1 cellular context compared by ENCODE assay signal in the genomic region with DNA sequence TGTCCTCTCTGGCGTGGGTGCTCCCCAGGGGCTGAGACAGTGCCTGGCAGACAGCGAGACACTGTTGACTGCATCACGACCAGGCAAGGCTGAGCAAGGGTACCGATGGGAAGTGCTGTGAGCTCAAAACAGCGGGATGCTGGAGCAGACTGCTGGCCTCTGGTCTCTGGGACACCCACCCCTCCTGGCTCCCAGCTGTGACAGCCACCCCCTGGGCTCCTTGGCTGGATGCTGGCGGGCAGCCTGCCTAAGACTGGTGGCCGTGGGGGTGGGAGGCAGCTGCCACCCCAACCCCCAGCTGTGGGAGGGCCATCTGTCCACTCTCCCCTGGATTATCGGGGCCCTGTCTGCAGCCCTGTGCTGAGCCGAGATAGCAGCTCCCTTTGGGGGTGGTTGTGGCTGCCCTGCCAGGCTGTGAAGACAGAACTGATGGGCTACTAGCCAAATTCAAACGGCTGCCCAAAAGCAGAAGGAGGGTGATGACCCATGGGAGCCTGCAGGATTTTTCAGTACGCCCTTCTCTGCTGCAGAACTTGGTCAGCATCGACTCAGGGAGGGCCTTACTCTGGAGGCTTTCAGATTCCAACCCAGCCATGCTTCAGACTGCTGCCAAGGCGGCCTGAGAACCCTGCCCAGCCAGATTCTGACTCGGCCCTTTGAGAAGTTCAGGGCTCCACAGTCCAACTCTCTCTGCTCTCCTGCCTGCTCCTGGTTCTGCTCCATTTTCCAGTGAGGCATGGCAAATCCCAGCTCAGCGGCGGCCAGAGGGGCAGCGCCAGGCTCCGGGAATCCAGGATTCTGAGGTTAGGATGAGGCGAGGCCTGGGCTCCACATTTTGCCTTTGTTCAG.
TF ChIP-seq lines count a peak whose summit lies in the region.

No MANE protein-coding gene starts in this region.

TF ChIP-seq in GM23338, 12 proteins besides CTCF, POLR2A, EP300 and RAD21:
- TF ChIP-seq, protein P1, sequence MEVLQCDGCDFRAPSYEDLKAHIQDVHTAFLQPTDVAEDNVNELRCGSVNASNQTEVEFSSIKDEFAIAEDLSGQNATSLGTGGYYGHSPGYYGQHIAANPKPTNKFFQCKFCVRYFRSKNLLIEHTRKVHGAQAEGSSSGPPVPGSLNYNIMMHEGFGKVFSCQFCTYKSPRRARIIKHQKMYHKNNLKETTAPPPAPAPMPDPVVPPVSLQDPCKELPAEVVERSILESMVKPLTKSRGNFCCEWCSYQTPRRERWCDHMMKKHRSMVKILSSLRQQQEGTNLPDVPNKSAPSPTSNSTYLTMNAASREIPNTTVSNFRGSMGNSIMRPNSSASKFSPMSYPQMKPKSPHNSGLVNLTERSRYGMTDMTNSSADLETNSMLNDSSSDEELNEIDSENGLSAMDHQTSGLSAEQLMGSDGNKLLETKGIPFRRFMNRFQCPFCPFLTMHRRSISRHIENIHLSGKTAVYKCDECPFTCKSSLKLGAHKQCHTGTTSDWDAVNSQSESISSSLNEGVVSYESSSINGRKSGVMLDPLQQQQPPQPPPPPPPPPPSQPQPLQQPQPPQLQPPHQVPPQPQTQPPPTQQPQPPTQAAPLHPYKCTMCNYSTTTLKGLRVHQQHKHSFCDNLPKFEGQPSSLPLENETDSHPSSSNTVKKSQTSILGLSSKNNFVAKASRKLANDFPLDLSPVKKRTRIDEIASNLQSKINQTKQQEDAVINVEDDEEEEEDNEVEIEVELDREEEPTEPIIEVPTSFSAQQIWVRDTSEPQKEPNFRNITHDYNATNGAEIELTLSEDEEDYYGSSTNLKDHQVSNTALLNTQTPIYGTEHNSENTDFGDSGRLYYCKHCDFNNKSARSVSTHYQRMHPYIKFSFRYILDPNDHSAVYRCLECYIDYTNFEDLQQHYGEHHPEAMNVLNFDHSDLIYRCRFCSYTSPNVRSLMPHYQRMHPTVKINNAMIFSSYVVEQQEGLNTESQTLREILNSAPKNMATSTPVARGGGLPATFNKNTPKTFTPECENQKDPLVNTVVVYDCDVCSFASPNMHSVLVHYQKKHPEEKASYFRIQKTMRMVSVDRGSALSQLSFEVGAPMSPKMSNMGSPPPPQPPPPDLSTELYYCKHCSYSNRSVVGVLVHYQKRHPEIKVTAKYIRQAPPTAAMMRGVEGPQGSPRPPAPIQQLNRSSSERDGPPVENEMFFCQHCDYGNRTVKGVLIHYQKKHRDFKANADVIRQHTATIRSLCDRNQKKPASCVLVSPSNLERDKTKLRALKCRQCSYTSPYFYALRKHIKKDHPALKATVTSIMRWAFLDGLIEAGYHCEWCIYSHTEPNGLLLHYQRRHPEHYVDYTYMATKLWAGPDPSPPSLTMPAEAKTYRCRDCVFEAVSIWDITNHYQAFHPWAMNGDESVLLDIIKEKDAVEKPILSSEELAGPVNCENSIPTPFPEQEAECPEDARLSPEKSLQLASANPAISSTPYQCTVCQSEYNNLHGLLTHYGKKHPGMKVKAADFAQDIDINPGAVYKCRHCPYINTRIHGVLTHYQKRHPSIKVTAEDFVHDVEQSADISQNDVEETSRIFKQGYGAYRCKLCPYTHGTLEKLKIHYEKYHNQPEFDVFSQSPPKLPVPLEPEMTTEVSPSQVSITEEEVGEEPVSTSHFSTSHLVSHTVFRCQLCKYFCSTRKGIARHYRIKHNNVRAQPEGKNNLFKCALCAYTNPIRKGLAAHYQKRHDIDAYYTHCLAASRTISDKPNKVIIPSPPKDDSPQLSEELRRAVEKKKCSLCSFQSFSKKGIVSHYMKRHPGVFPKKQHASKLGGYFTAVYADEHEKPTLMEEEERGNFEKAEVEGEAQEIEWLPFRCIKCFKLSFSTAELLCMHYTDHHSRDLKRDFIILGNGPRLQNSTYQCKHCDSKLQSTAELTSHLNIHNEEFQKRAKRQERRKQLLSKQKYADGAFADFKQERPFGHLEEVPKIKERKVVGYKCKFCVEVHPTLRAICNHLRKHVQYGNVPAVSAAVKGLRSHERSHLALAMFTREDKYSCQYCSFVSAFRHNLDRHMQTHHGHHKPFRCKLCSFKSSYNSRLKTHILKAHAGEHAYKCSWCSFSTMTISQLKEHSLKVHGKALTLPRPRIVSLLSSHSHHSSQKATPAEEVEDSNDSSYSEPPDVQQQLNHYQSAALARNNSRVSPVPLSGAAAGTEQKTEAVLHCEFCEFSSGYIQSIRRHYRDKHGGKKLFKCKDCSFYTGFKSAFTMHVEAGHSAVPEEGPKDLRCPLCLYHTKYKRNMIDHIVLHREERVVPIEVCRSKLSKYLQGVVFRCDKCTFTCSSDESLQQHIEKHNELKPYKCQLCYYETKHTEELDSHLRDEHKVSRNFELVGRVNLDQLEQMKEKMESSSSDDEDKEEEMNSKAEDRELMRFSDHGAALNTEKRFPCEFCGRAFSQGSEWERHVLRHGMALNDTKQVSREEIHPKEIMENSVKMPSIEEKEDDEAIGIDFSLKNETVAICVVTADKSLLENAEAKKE (CRISPR knock-in tag; IDR thresholded peaks at IDR 0.05), result no peak
- TF ChIP-seq NANOG (IDR thresholded peaks at IDR 0.05; ENCODE audit: borderline replicate concordance) (no peak), ZNF331 (CRISPR knock-in tag; IDR thresholded peaks at IDR 0.05; ENCODE audit: low read depth) (no peak), CREB1 (CRISPR knock-in tag; IDR thresholded peaks at IDR 0.05; ENCODE audit: low read depth) (no peak), STAT1 (IDR thresholded peaks at IDR 0.05; ENCODE audit: unreplicated experiment) (no peak), JUNB (IDR thresholded peaks at IDR 0.05; ENCODE audit: unreplicated experiment) (no peak), POLR2AphosphoS5 (IDR thresholded peaks at IDR 0.05; ENCODE audit: low read depth) (no peak), EZH2 (IDR thresholded peaks at IDR 0.05; ENCODE audit: low read depth, unreplicated experiment) (no peak), ZNF114 (CRISPR knock-in tag; IDR thresholded peaks at IDR 0.05) (no peak), EZH2phosphoT487 (IDR thresholded peaks at IDR 0.05; ENCODE audit: unreplicated experiment) (no peak)
- TF ChIP-seq, protein P2, sequence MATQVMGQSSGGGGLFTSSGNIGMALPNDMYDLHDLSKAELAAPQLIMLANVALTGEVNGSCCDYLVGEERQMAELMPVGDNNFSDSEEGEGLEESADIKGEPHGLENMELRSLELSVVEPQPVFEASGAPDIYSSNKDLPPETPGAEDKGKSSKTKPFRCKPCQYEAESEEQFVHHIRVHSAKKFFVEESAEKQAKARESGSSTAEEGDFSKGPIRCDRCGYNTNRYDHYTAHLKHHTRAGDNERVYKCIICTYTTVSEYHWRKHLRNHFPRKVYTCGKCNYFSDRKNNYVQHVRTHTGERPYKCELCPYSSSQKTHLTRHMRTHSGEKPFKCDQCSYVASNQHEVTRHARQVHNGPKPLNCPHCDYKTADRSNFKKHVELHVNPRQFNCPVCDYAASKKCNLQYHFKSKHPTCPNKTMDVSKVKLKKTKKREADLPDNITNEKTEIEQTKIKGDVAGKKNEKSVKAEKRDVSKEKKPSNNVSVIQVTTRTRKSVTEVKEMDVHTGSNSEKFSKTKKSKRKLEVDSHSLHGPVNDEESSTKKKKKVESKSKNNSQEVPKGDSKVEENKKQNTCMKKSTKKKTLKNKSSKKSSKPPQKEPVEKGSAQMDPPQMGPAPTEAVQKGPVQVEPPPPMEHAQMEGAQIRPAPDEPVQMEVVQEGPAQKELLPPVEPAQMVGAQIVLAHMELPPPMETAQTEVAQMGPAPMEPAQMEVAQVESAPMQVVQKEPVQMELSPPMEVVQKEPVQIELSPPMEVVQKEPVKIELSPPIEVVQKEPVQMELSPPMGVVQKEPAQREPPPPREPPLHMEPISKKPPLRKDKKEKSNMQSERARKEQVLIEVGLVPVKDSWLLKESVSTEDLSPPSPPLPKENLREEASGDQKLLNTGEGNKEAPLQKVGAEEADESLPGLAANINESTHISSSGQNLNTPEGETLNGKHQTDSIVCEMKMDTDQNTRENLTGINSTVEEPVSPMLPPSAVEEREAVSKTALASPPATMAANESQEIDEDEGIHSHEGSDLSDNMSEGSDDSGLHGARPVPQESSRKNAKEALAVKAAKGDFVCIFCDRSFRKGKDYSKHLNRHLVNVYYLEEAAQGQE (IDR thresholded peaks at IDR 0.05; ENCODE audit: unreplicated experiment), result no peak
- TF ChIP-seq, protein P3, sequence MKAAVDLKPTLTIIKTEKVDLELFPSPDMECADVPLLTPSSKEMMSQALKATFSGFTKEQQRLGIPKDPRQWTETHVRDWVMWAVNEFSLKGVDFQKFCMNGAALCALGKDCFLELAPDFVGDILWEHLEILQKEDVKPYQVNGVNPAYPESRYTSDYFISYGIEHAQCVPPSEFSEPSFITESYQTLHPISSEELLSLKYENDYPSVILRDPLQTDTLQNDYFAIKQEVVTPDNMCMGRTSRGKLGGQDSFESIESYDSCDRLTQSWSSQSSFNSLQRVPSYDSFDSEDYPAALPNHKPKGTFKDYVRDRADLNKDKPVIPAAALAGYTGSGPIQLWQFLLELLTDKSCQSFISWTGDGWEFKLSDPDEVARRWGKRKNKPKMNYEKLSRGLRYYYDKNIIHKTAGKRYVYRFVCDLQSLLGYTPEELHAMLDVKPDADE (IDR thresholded peaks at IDR 0.05), result no peak
